ENCODE assay signal across 9 cellular contexts in genomic region chr1:183783896-183784637, GRCh38. TPM values are rescaled to one million over a fixed set of nuclear protein-coding genes. Genes with fewer than 3 reads are reported as not detected.
DNase-seq lines count a peak whose midpoint lies in the region; ATAC-seq and TF ChIP-seq lines count a peak whose summit lies in the region.
"Had no signal": no experiment of that assay in that cellular context is flagged by ENCODE, and none has a peak within 500 bp of the region (broad histone marks: within the 10 kb centered on the region; RNA-seq: fewer than 3 reads in every experiment).

No MANE protein-coding gene starts in this region.

- H3K4me3 ChIP-seq in PC-3 (ENCODE audit: low read length) (no peak overlapping the region), fibroblast of villous mesenchyme (ENCODE audit: low read depth, low read length) (no peak overlapping the region), mesendoderm (ENCODE audit: low read length) (no peak overlapping the region)
- H3K4me3 ChIP-seq: SJSA1 had no signal

- DNase-seq in DMS 273 treated with DMSO at 0.1 percent for 48 hours (lab: John Stamatoyannopoulos, UW) (peak; percentile 93), PC-3 (peak; percentile 34), fibroblast of villous mesenchyme (ENCODE audit: low read depth) (peak; percentile 51), pulmonary artery endothelial cell (ENCODE audit: low read depth, low spot score) (peak; percentile 68), mesendoderm (no peak)
- DNase-seq in naive thymus-derived CD8-positive, alpha-beta T cell, result no peak

- H3K4me2 ChIP-seq in PC-3 (ENCODE audit: low read length) (no peak overlapping the region), mesendoderm (ENCODE audit: low read length) (no peak overlapping the region)

- H3K27ac ChIP-seq in PC-3 (ENCODE audit: low read length), result no peak overlapping the region
- H3K27ac ChIP-seq in mesendoderm (ENCODE audit: low read depth, low read length), result no peak overlapping the region
- H3K27ac ChIP-seq: SJSA1 had no signal

- no peak overlapping the region for H4K5ac ChIP-seq in mesendoderm (ENCODE audit: low read length)

- ATAC-seq in PC-3 (peak; percentile 48), HG03196 (IDR thresholded peaks at IDR 0.05; ENCODE audit: unreplicated experiment) (no peak), GM21528 (IDR thresholded peaks at IDR 0.05; ENCODE audit: low FRiP score, unreplicated experiment) (no peak)
- no peak for ATAC-seq in naive thymus-derived CD8-positive, alpha-beta T cell

- POLR2A ChIA-PET in PC-3 (lab: Charles Lee; ENCODE audit: unreplicated experiment), result no interaction called here
- POLR2A ChIA-PET in naive thymus-derived CD8-positive, alpha-beta T cell (lab: Charles Lee), result no interaction called here

- intact Hi-C loops in PC-3 (cut with micrococcal nuclease), result no loop called here

- no peak for TF ChIP-seq CTCF in PC-3 (conservative IDR thresholded peaks at IDR 0.05; ENCODE audit: low read depth, low read length)
- TF ChIP-seq CTCF in fibroblast of villous mesenchyme (IDR thresholded peaks at IDR 0.05; ENCODE audit: insufficient read depth, low read depth, low read length), result no peak

- no peak overlapping the region for H2BK15ac ChIP-seq in mesendoderm (replicated peaks; ENCODE audit: low read depth)

- H4K8ac ChIP-seq in mesendoderm (ENCODE audit: low read depth, low read length), result no peak overlapping the region

- H3K9me3 ChIP-seq in PC-3 (ENCODE audit: low read length), result no peaks in the 10 kb centered on the region
- H3K9me3 ChIP-seq: SJSA1 had no signal

- no peak overlapping the region for H3K18ac ChIP-seq in mesendoderm (ENCODE audit: low read length)

- no peaks in the 10 kb centered on the region for H4K20me1 ChIP-seq in PC-3 (ENCODE audit: low read length)

- H3K56ac ChIP-seq in mesendoderm (ENCODE audit: low read length), result no peak overlapping the region

- H3K4ac ChIP-seq in mesendoderm (ENCODE audit: low read depth, low read length), result no peak overlapping the region

- H3K79me2 ChIP-seq in PC-3 (ENCODE audit: low read length), result no peaks in the 10 kb centered on the region
- no peaks in the 10 kb centered on the region for H3K79me2 ChIP-seq in mesendoderm (ENCODE audit: control insufficient read depth, insufficient read depth, low read length)

- no peaks in the 10 kb centered on the region for H3K27me3 ChIP-seq in PC-3 (ENCODE audit: low read length)
- H3K27me3 ChIP-seq in mesendoderm (ENCODE audit: insufficient read depth, low read length, poor library complexity), result no peaks in the 10 kb centered on the region
- H3K27me3 ChIP-seq: SJSA1 had no signal

- H3K4me1 ChIP-seq in PC-3 (ENCODE audit: insufficient read depth, low read length), result peaks cover 12% of the 10 kb centered on the region
- H3K4me1 ChIP-seq in mesendoderm (ENCODE audit: control insufficient read depth, low read depth, low read length), result no peaks in the 10 kb centered on the region
- H3K4me1 ChIP-seq: SJSA1 had no signal

- CTCF ChIA-PET in PC-3 (lab: Charles Lee), result no interaction called here

- H3F3A ChIP-seq in PC-3 (ENCODE audit: low read length, unreplicated experiment), result no peaks in the 10 kb centered on the region

- peaks cover 0 to 2% (median 0%) of the 10 kb centered on the region in 4 donors for H3K4me1 Mint-ChIP-seq in naive thymus-derived CD8-positive, alpha-beta T cell

- no peak overlapping the region for H3K23ac ChIP-seq in mesendoderm (ENCODE audit: low read length)

- H3K9me3 Mint-ChIP-seq in naive thymus-derived CD8-positive, alpha-beta T cell, result no peaks in the 10 kb centered on the region

- H3K9ac ChIP-seq in PC-3 (ENCODE audit: low read length), result no peak overlapping the region
- no peak overlapping the region for H3K9ac ChIP-seq in mesendoderm (ENCODE audit: low read length)

- no peak overlapping the region for H2BK120ac ChIP-seq in mesendoderm (ENCODE audit: low read depth, low read length)

- WGBS in mesendoderm (ENCODE audit: extremely low coverage, insufficient coverage, low lambda C conversion rate), result no CpG with 5 or more reads among the region's 6 CpGs

- no peaks in the 10 kb centered on the region for H3K27me3 Mint-ChIP-seq in naive thymus-derived CD8-positive, alpha-beta T cell

- H3K36me3 ChIP-seq in PC-3 (ENCODE audit: low read depth, low read length) (no peaks in the 10 kb centered on the region), mesendoderm (ENCODE audit: control insufficient read depth, insufficient read depth, low read length) (no peaks in the 10 kb centered on the region)
- H3K36me3 ChIP-seq: SJSA1 had no signal

- H3K79me1 ChIP-seq in mesendoderm (ENCODE audit: low read length), result no peaks in the 10 kb centered on the region

- no peaks in the 10 kb centered on the region for H3K9me2 ChIP-seq in PC-3 (replicated peaks; ENCODE audit: low read length)

- BruUV-seq in PC-3 (replicated peaks; lab: Mats Ljungman, UMichigan), result no TSS peak

- no peak overlapping the region for H2AFZ ChIP-seq in PC-3 (ENCODE audit: low read length)

- H3K27ac Mint-ChIP-seq in naive thymus-derived CD8-positive, alpha-beta T cell, result peak overlapping the region in 1 of 10 donors; percentile 31

- H3K4me3 Mint-ChIP-seq in naive thymus-derived CD8-positive, alpha-beta T cell, result no peak overlapping the region

- H2AK5ac ChIP-seq in mesendoderm (ENCODE audit: low read length), result no peak overlapping the region

- no peak overlapping the region for H2BK5ac ChIP-seq in mesendoderm (ENCODE audit: low read length)

- H3K36me3 Mint-ChIP-seq in naive thymus-derived CD8-positive, alpha-beta T cell, result peaks cover 0 to 5% (median 0%) of the 10 kb centered on the region in 3 donors

RNA-seq across cellular contexts. Expression of gene RGL1, which starts 20.9 kb away (rescaled TPM):
- 1.5 and 1.9 TPM in 2 replicates for total RNA-seq in PC-3 (2014; rRNA removed)
- total RNA-seq in fibroblast of villous mesenchyme, result 33.2 and 44.1 TPM in 2 replicates
- 31.4 and 40.8 TPM in 2 replicates for total RNA-seq in pulmonary artery endothelial cell
- polyA plus RNA-seq in mesendoderm (2013, experiment 1 of 2), result 2.3 TPM
- 2.6 TPM for polyA plus RNA-seq in mesendoderm (2013, experiment 2 of 2)
- 1 to 10 TPM; 1.9 to 2.1 TPM for total RNA-seq in naive thymus-derived CD8-positive, alpha-beta T cell
- polyA plus RNA-seq in naive thymus-derived CD8-positive, alpha-beta T cell, result 1 to 10 TPM; 1.1 to 1.8 (median 1.4) TPM

Comparison
In these comparisons a context has a peak if more than half of its experiments do, and no peak if none do; other contexts are left out.
1. DNase-seq: peak in DMS 273 treated with DMSO at 0.1 percent for 48 hours (single experiment), PC-3 (single experiment), fibroblast of villous mesenchyme (single experiment) and pulmonary artery endothelial cell (single experiment); none in mesendoderm (single experiment) and naive thymus-derived CD8-positive, alpha-beta T cell (0 of 10).
2. RNA of gene RGL1, which starts 20.9 kb away (total RNA-seq): 31.4 to 40.8 TPM in pulmonary artery endothelial cell and 33.2 to 44.1 TPM in fibroblast of villous mesenchyme; 1.9 to 2.1 TPM in naive thymus-derived CD8-positive, alpha-beta T cell and 1.5 to 1.9 TPM in PC-3; every median in the first group is over 10 times any median in the second.